In genomic region chr7:105830405-105831218, GRCh38 we compare ENCODE assay signal across 10 cellular contexts. TPM values are rescaled to one million over a fixed set of nuclear protein-coding genes. Genes with fewer than 3 reads are reported as not detected.
A peak's percentile ranks its signal among the peaks of the same experiment; 100 is the strongest.
DNase-seq lines count a peak whose midpoint lies in the region; ATAC-seq and TF ChIP-seq lines count a peak whose summit lies in the region.
"Had no signal": no experiment of that assay in that cellular context is flagged by ENCODE, and none has a peak within 500 bp of the region (broad histone marks: within the 10 kb centered on the region; RNA-seq: fewer than 3 reads in every experiment).

No MANE protein-coding gene starts in this region.

- H3K4me3 ChIP-seq in Panc1 (ENCODE audit: low read depth in 2 of 2, low read length in 2 of 2) (no peak overlapping the region), epithelial cell of proximal tubule (ENCODE audit: low read depth, low read length) (no peak overlapping the region), prostate gland (no peak overlapping the region), ovary (no peak overlapping the region)

- BruUV-seq in Panc1 (replicated peaks; lab: Mats Ljungman, UMichigan): no TSS peak

- ATAC-seq in Panc1 (peak; percentile 96), HG03442 (IDR thresholded peaks at IDR 0.05; ENCODE audit: unreplicated experiment) (no peak)

- no peak for TF ChIP-seq CTCF in Panc1 (IDR thresholded peaks at IDR 0.05)
- TF ChIP-seq CTCF in epithelial cell of proximal tubule (conservative IDR thresholded peaks at IDR 0.05; ENCODE audit: low read depth, low read length): no peak
- TF ChIP-seq CTCF in prostate gland (IDR thresholded peaks at IDR 0.05): no peak
- no peak for TF ChIP-seq CTCF in ovary (IDR thresholded peaks at IDR 0.05)

- intact Hi-C loops in Panc1 (cut with micrococcal nuclease; ENCODE audit: unreplicated experiment): no loop called here
- intact Hi-C loops in prostate gland (cut with DNase I): loop anchor here (5.0 kb wide), 1 partner anchor 33 kb away; no protein-coding TSS in a partner anchor
- intact Hi-C loops in ovary (cut with DNase I): no loop called here

- DNase-seq in EL (peak; percentile 97), Panc1 (ENCODE audit: low read depth, low spot score) (peak; percentile 95), epithelial cell of proximal tubule (ENCODE audit: low read depth) (peak; percentile 77), prostate gland (ENCODE audit: low spot score) (peak; percentile 30), COLO668 (lab: John Stamatoyannopoulos, UW; ENCODE audit: unreplicated experiment) (no peak), ovary (no peak), amygdala (lab: John Stamatoyannopoulos, UW) (no peak)
- DNase-seq: central memory CD4-positive, alpha-beta T cell; NCI-H1417 treated with DMSO at 0.1 percent for 48 hours had no signal

- no peak for TF ChIP-seq POLR2A in prostate gland (IDR thresholded peaks at IDR 0.05)
- no peak for TF ChIP-seq POLR2A in ovary (IDR thresholded peaks at IDR 0.05)

- WGBS in prostate gland: 41% methylated on average over 5 of the region's 5 CpGs
- 40 to 54% (median 45%) methylated on average over 5 of the region's 5 CpGs for WGBS in ovary, 3 donors

- no peaks in the 10 kb centered on the region for H3K36me3 ChIP-seq in Panc1 (ENCODE audit: control insufficient read depth, insufficient read depth, low read length)
- no peaks in the 10 kb centered on the region for H3K36me3 ChIP-seq in prostate gland
- H3K36me3 ChIP-seq in ovary: no peaks in the 10 kb centered on the region

- in situ Hi-C loops in Panc1 (cut with HindIII; ENCODE audit: low pct_unique_long_range_greater_than_20kb, low sequenced_read_pairs): no loop called here

- CTCF ChIA-PET in Panc1 (lab: Charles Lee): no interaction called here

- H3K27ac ChIP-seq in Panc1 (ENCODE audit: low read length) (peak overlapping the region; percentile 84), prostate gland (peak overlapping the region in 1 of 2 donors; percentile 24), ovary (no peak overlapping the region)

- POLR2A ChIA-PET in Panc1 (lab: Charles Lee): no interaction called here

- TF ChIP-seq EP300 in ovary (IDR thresholded peaks at IDR 0.05): no peak

- no peaks in the 10 kb centered on the region for H3K9me3 ChIP-seq in Panc1 (ENCODE audit: control insufficient read depth, insufficient read depth, low read depth, low read length)
- no peaks in the 10 kb centered on the region for H3K9me3 ChIP-seq in prostate gland
- no peaks in the 10 kb centered on the region for H3K9me3 ChIP-seq in ovary

- peaks cover 63% of the 10 kb centered on the region for H3K4me1 ChIP-seq in Panc1 (ENCODE audit: control insufficient read depth, insufficient read depth, low read length)
- peaks cover 3% of the 10 kb centered on the region for H3K4me1 ChIP-seq in prostate gland (replicated peaks)
- peaks cover 7% of the 10 kb centered on the region for H3K4me1 ChIP-seq in ovary (ENCODE audit: insufficient read depth)

- no peaks in the 10 kb centered on the region for H3K27me3 ChIP-seq in Panc1 (ENCODE audit: control insufficient read depth, insufficient read depth, low read length)
- no peaks in the 10 kb centered on the region for H3K27me3 ChIP-seq in prostate gland (replicated peaks; ENCODE audit: insufficient read depth)
- H3K27me3 ChIP-seq in ovary: no peaks in the 10 kb centered on the region

RNA-seq across cellular contexts. Expression of gene ATXN7L1, which starts 45.8 kb away (rescaled TPM):
- 10.8 TPM for total RNA-seq in Panc1 (2021; ENCODE audit: unreplicated experiment)
- 3.9 TPM for polyA plus RNA-seq in Panc1 (2012; ENCODE audit: insufficient read length)
- total RNA-seq in epithelial cell of proximal tubule: 2.3 and 4.0 TPM in 2 replicates
- total RNA-seq in prostate gland: 10 to 100 TPM; 12.6 to 28.1 TPM
- 10 to 100 TPM in 4 of 7 donors, 1 to 10 TPM in 3; 5.6 to 17.6 (median 11.4) TPM for total RNA-seq in ovary
- polyA plus RNA-seq in ovary: 10 to 100 TPM in 1 of 2 donors, 1 to 10 TPM in 1; 5.0 to 13.6 TPM

Comparison
In these comparisons a context has a peak if more than half of its experiments do, and no peak if none do; other contexts are left out.
1. DNase-seq: peak in EL (single experiment), Panc1 (single experiment), epithelial cell of proximal tubule (single experiment) and prostate gland (single experiment); none in COLO668 (single experiment), ovary (0 of 5) and amygdala (0 of 56).